ENCODE assay signal across 28 cellular contexts in genomic region chr3:193116871-193117270, GRCh38.
"Had no signal": no experiment of that assay in that cellular context is flagged by ENCODE, and none has a peak within 500 bp of the region (broad histone marks: within the 10 kb centered on the region; RNA-seq: fewer than 3 reads in every experiment).

No MANE protein-coding gene starts in this region.

- H3K4me3 ChIP-seq: stomach, suprapubic skin, testis, thoracic aorta, thyroid gland, tibial artery, tibial nerve, transverse colon, upper lobe of left lung, upper lobe of right lung, uterus, vagina had no signal

- H3K27me3 Mint-ChIP-seq: stimulated activated memory B cell treated with anti-CD40 and anti-IgM and Interleukin-4, amounts not matched to agents 10 μg/mL and 1 μg/mL and 100 μg/mL, for 72 hours; stimulated activated naive B cell treated with anti-CD40 and anti-IgM and Interleukin-4, amounts not matched to agents 10 μg/mL and 1 μg/mL and 100 μg/mL, for 72 hours; stimulated activated naive CD8-positive, alpha-beta T cell treated with anti-CD3 and anti-CD28 coated beads, Interleukin-15, Interleukin-2, amounts not matched to agents 100 ng/mL and 50 ng/mL, for 24 hours; type B pancreatic cell had no signal

- H3K9me3 Mint-ChIP-seq: stimulated activated memory B cell treated with anti-CD40 and anti-IgM and Interleukin-4, amounts not matched to agents 10 μg/mL and 1 μg/mL and 100 μg/mL, for 72 hours; stimulated activated naive CD8-positive, alpha-beta T cell treated with anti-CD3 and anti-CD28 coated beads, Interleukin-15, amount 100 ng/mL, for 72 hours; stimulated activated naive CD8-positive, alpha-beta T cell treated with anti-CD3 and anti-CD28 coated beads, Interleukin-15, Interleukin-2, amounts not matched to agents 100 ng/mL and 50 ng/mL, for 24 hours; type B pancreatic cell had no signal

- H3K4me1 ChIP-seq: suprapubic skin, testis, thyroid gland, tibial artery, tibial nerve, transverse colon, upper lobe of left lung, upper lobe of right lung, uterus, vagina had no signal

- H3K36me3 ChIP-seq: stomach, suprapubic skin, thoracic aorta, thyroid gland, tibial artery, tibial nerve, transverse colon, upper lobe of left lung, upper lobe of right lung, uterus, vagina had no signal

- H3K27me3 ChIP-seq: stomach, suprapubic skin, testis, thyroid gland, tibial artery, tibial nerve, transverse colon, upper lobe of left lung, upper lobe of right lung, uterus, vagina had no signal

- H3K4me3 Mint-ChIP-seq: stimulated activated effector memory CD8-positive, alpha-beta T cell treated with anti-CD3 and anti-CD28 coated beads, Interleukin-12 subunit alpha, Interleukin-12 subunit beta, amount 100 ng/mL, for 72 hours; stimulated activated memory B cell treated with anti-CD40 and anti-IgM and Interleukin-4, amounts not matched to agents 10 μg/mL and 1 μg/mL and 100 μg/mL, for 72 hours; stimulated activated naive B cell treated with anti-CD40 and anti-IgM and Interleukin-4, amounts not matched to agents 10 μg/mL and 1 μg/mL and 100 μg/mL, for 72 hours; stimulated activated naive CD8-positive, alpha-beta T cell treated with anti-CD3 and anti-CD28 coated beads, Interleukin-15, amount 100 ng/mL, for 72 hours; stimulated activated naive CD8-positive, alpha-beta T cell treated with anti-CD3 and anti-CD28 coated beads, Interleukin-15, Interleukin-2, amounts not matched to agents 100 ng/mL and 50 ng/mL, for 24 hours; type B pancreatic cell had no signal

- ATAC-seq: stimulated activated effector memory CD8-positive, alpha-beta T cell treated with anti-CD3 and anti-CD28 coated beads, Interleukin-12 subunit alpha, Interleukin-12 subunit beta, amount 100 ng/mL, for 72 hours; stimulated activated memory B cell treated with anti-CD40 and anti-IgM and Interleukin-4, amounts not matched to agents 10 μg/mL and 1 μg/mL and 100 μg/mL, for 72 hours; stimulated activated naive B cell treated with anti-CD40 and anti-IgM and Interleukin-4, amounts not matched to agents 10 μg/mL and 1 μg/mL and 100 μg/mL, for 72 hours; stimulated activated naive CD8-positive, alpha-beta T cell treated with anti-CD3 and anti-CD28 coated beads, Interleukin-15, amount 100 ng/mL, for 72 hours; stimulated activated naive CD8-positive, alpha-beta T cell treated with anti-CD3 and anti-CD28 coated beads, Interleukin-15, Interleukin-2, amounts not matched to agents 100 U/mL and 50 U/mL, for 24 hours; upper lobe of right lung had no signal

- H3K36me3 Mint-ChIP-seq: stimulated activated effector memory CD8-positive, alpha-beta T cell treated with anti-CD3 and anti-CD28 coated beads, Interleukin-12 subunit alpha, Interleukin-12 subunit beta, amount 100 ng/mL, for 72 hours; stimulated activated memory B cell treated with anti-CD40 and anti-IgM and Interleukin-4, amounts not matched to agents 10 μg/mL and 1 μg/mL and 100 μg/mL, for 72 hours; stimulated activated naive B cell treated with anti-CD40 and anti-IgM and Interleukin-4, amounts not matched to agents 10 μg/mL and 1 μg/mL and 100 μg/mL, for 72 hours had no signal

- H3K4me1 Mint-ChIP-seq: stimulated activated effector memory CD8-positive, alpha-beta T cell treated with anti-CD3 and anti-CD28 coated beads, Interleukin-12 subunit alpha, Interleukin-12 subunit beta, amount 100 ng/mL, for 72 hours; stimulated activated memory B cell treated with anti-CD40 and anti-IgM and Interleukin-4, amounts not matched to agents 10 μg/mL and 1 μg/mL and 100 μg/mL, for 72 hours; stimulated activated naive B cell treated with anti-CD40 and anti-IgM and Interleukin-4, amounts not matched to agents 10 μg/mL and 1 μg/mL and 100 μg/mL, for 72 hours; stimulated activated naive CD8-positive, alpha-beta T cell treated with anti-CD3 and anti-CD28 coated beads, Interleukin-15, amount 100 ng/mL, for 72 hours had no signal

- DNase-seq: stimulated activated CD4-positive, alpha-beta T cell treated with anti-CD3 and anti-CD28 coated beads, Interleukin-2, amount 100 ng/mL, for 48 hours; stimulated activated CD4-positive, alpha-beta T cell treated with anti-CD3 and anti-CD28 coated beads, Interleukin-4, amount 100 ng/mL, for 1 hour; stimulated activated CD4-positive, alpha-beta T cell treated with anti-CD3 and anti-CD28 coated beads, Interleukin-4, amount 100 ng/mL, for 24 hours; stimulated activated CD4-positive, alpha-beta T cell treated with anti-CD3 and anti-CD28 coated beads, Interleukin-4, amount 100 ng/mL, for 4 hours; stimulated activated CD8-positive, alpha-beta memory T cell treated with anti-CD3 and anti-CD28 coated beads, Interleukin-4, amount 100 ng/mL, for 48 hours; stimulated activated naive B cell treated with anti-CD40 and anti-IgM and Interleukin-4, amounts not matched to agents 10 μg/mL and 1 μg/mL and 100 μg/mL, for 72 hours; stimulated activated naive CD4-positive, alpha-beta T cell; stimulated activated naive CD4-positive, alpha-beta T cell treated with Interleukin-2 at 50 U/mL for 16 hours; stimulated activated naive CD8-positive, alpha-beta T cell treated with anti-CD3 and anti-CD28 coated beads, Interleukin-15, amount 100 ng/mL, for 72 hours; stimulated activated naive CD8-positive, alpha-beta T cell treated with anti-CD3 and anti-CD28 coated beads, Interleukin-15, Interleukin-2, amounts not matched to agents 100 U/mL and 50 U/mL, for 24 hours; stomach; substantia nigra; testis; thyroid gland; tibial artery; transverse colon; trophoblast cell; upper lobe of left lung; upper lobe of right lung; uterus had no signal

- H3K27ac ChIP-seq: stomach, suprapubic skin, testis, thoracic aorta, thyroid gland, tibial artery, tibial nerve, transverse colon, upper lobe of left lung, upper lobe of right lung, uterus, vagina had no signal

- H3K27ac Mint-ChIP-seq: stimulated activated effector memory CD8-positive, alpha-beta T cell treated with anti-CD3 and anti-CD28 coated beads, Interleukin-12 subunit alpha, Interleukin-12 subunit beta, amount 100 ng/mL, for 72 hours; stimulated activated memory B cell treated with anti-CD40 and anti-IgM and Interleukin-4, amounts not matched to agents 10 μg/mL and 1 μg/mL and 100 μg/mL, for 72 hours; stimulated activated naive B cell treated with anti-CD40 and anti-IgM and Interleukin-4, amounts not matched to agents 10 μg/mL and 1 μg/mL and 100 μg/mL, for 72 hours; stimulated activated naive CD8-positive, alpha-beta T cell treated with anti-CD3 and anti-CD28 coated beads, Interleukin-15, amount 100 ng/mL, for 72 hours; stimulated activated naive CD8-positive, alpha-beta T cell treated with anti-CD3 and anti-CD28 coated beads, Interleukin-15, Interleukin-2, amounts not matched to agents 100 ng/mL and 50 ng/mL, for 24 hours; type B pancreatic cell had no signal

- H3K9me3 ChIP-seq: stomach, suprapubic skin, testis, thoracic aorta, thyroid gland, tibial artery, tibial nerve, transverse colon, upper lobe of left lung, upper lobe of right lung, uterus, vagina had no signal
